ENCODE assay signal across 6 cellular contexts in the genomic region with DNA sequence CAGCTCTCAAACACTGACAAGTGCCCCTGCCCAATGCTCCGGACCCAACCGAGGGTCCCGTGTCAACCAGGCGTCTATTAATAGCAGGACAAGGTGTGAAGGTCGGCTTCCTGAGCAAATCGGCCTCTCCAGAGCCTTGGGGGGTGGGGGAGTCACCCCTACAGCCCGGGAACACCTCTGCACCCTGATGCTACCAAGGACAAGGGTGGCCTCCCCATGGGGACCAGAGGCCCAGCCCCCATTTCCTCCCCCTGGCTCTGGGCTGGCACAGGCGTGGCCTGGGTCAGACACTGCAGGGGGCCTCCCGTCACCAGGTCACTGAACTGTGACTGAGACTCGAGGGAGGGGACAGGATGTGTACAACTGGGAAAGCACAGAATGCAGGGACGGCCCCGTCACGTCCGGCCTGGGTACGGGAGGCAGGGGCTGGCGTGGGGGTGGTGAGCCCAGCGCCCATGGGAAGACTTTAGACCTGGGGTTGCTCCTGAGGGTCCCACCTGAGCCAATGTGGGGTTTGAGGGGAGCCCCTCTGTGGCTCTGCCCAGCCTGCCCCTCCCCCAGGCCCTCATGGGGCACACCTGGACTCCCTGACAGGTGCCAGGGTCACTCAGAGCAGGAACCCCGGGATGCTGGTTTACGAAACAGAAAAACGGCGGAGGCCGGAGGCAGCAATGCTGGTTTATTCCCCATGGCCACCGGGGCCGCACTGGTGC.
DNase-seq lines count a peak whose midpoint lies in the region; ATAC-seq lines count a peak whose summit lies in the region.

No MANE protein-coding gene starts in this region.

- peaks cover 5% of the 10 kb centered on the region; the same call in 1 of the 2 replicates for H3K4me1 ChIP-seq in iPS-20b (ENCODE audit: insufficient read depth, low read length)

- peak overlapping the region; percentile 90; the same call in 1 of the 2 replicates for H3K4me3 ChIP-seq in iPS-20b (ENCODE audit: low read length)

- no peaks in the 10 kb centered on the region for H3K27me3 ChIP-seq in iPS-20b (ENCODE audit: insufficient read depth, low read length)

- H3K9me3 ChIP-seq in iPS-20b (ENCODE audit: insufficient read depth, low read depth, low read length): no peaks in the 10 kb centered on the region

- no peak overlapping the region for H3K9ac ChIP-seq in iPS-20b (ENCODE audit: low read depth, low read length)

- ATAC-seq in GM18861 (IDR thresholded peaks at IDR 0.05; ENCODE audit: unreplicated experiment) (peak; percentile 79), HG03432 (IDR thresholded peaks at IDR 0.05; ENCODE audit: unreplicated experiment) (peak; percentile 76)

- peak; percentile 88 for DNase-seq in activated CD8-positive, alpha-beta memory T cell treated with anti-CD3 and anti-CD28 coated beads, Interleukin-2, amount 50 U/mL, for 48 hours
- DNase-seq in stimulated activated naive CD4-positive, alpha-beta T cell (lab: John Stamatoyannopoulos, UW): peak; percentile 28 to 72 (median 62)
- no peak for DNase-seq in midbrain (lab: John Stamatoyannopoulos, UW)

- H3K36me3 ChIP-seq in iPS-20b (ENCODE audit: insufficient read depth, low read depth, low read length): peaks cover 21% of the 10 kb centered on the region

- no peak overlapping the region for H3K27ac ChIP-seq in iPS-20b (ENCODE audit: low read length)
